In the genomic region with DNA sequence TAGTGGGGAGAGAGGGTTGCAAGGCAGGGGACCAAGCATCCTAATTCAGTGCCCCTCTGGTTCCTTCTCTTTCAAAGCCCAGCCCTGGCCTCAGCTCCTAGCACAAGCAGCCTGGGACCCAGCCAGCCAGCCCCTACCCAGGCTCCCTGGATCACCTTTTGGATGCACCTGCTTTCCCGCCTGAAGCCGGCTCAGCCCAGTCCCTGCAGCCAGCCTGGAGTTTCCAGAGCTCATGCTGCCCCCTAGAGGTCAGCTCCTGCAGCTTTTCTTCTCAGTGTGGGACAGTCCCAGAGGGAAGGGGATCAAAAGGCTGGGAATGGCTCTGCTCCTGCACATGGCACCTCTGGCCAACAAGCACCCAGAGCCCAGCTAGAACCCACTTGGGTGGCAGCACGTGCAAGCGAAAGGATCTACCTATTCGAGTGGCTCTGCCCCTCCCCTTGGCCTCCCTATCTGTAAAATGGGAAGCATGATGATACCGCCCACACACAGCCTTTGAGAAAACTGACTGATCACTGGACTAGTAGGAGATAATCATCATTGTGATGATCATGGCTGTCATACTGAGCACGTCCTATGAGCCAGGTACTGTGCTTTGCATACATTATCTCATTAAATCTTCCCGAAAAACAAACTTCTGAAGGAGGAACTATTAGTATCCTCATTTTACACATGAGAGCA, we compare ENCODE assay signal across 1 cellular context.
TF ChIP-seq lines count a peak whose summit lies in the region.

No MANE protein-coding gene starts in this region.

TF ChIP-seq in K562, 482 proteins besides CTCF, POLR2A, EP300 and RAD21 (continued from another document):
- TF ChIP-seq NFE2 (IDR thresholded peaks at IDR 0.05; ENCODE audit: low read depth) (no peak), RB1 (IDR thresholded peaks at IDR 0.05; ENCODE audit: low read depth) (peak; percentile 70), YBX1 (IDR thresholded peaks at IDR 0.05) (no peak), XRCC4 (IDR thresholded peaks at IDR 0.05; ENCODE audit: extremely low read depth, insufficient read depth, insufficient read length) (no peak), EWSR1 (IDR thresholded peaks at IDR 0.05; ENCODE audit: borderline replicate concordance, low read depth, partially characterized antibody) (no peak), ZFP36 (IDR thresholded peaks at IDR 0.05; ENCODE audit: low read depth, low read length, partially characterized antibody) (peak; percentile 10), MTA1 (IDR thresholded peaks at IDR 0.05; ENCODE audit: borderline replicate concordance) (no peak), EZH2 (IDR thresholded peaks at IDR 0.05; ENCODE audit: borderline replicate concordance, low read depth, low read length) (no peak), SMARCA5 (IDR thresholded peaks at IDR 0.05) (no peak), PTBP1 (IDR thresholded peaks at IDR 0.05; ENCODE audit: low read depth, low read length) (no peak), HOXB6 (CRISPR knock-in tag; IDR thresholded peaks at IDR 0.05; ENCODE audit: borderline replicate concordance) (no peak), SIRT6 (IDR thresholded peaks at IDR 0.05; ENCODE audit: low read depth, low read length) (no peak), ZNF12 (CRISPR knock-in tag; IDR thresholded peaks at IDR 0.05) (no peak), TRIM24 (IDR thresholded peaks at IDR 0.05) (no peak), STAG1 (CRISPR knock-in tag; IDR thresholded peaks at IDR 0.05; ENCODE audit: borderline replicate concordance) (peak; percentile 66; the same call in 1 of the 2 replicates), CC2D1A (IDR thresholded peaks at IDR 0.05) (peak; percentile 52; the same call in 1 of the 2 replicates), ZEB2 (IDR thresholded peaks at IDR 0.05) (no peak), RBM22 (IDR thresholded peaks at IDR 0.05; ENCODE audit: low read depth, low read length, poor library complexity, severe bottlenecking) (no peak), SIX5 (IDR thresholded peaks at IDR 0.05; ENCODE audit: borderline replicate concordance in 1 of 2, insufficient read depth in 1 of 2, low read depth in 1 of 2, low read length in 2 of 2) (no peak)
- TF ChIP-seq, protein P1, sequence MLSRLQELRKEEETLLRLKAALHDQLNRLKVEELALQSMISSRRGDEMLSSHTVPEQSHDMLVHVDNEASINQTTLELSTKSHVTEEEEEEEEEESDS (CRISPR knock-in tag; IDR thresholded peaks at IDR 0.05): no peak
- TF ChIP-seq, protein P2, sequence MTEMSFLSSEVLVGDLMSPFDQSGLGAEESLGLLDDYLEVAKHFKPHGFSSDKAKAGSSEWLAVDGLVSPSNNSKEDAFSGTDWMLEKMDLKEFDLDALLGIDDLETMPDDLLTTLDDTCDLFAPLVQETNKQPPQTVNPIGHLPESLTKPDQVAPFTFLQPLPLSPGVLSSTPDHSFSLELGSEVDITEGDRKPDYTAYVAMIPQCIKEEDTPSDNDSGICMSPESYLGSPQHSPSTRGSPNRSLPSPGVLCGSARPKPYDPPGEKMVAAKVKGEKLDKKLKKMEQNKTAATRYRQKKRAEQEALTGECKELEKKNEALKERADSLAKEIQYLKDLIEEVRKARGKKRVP (CRISPR knock-in tag; IDR thresholded peaks at IDR 0.05): no peak
- TF ChIP-seq, protein P3, sequence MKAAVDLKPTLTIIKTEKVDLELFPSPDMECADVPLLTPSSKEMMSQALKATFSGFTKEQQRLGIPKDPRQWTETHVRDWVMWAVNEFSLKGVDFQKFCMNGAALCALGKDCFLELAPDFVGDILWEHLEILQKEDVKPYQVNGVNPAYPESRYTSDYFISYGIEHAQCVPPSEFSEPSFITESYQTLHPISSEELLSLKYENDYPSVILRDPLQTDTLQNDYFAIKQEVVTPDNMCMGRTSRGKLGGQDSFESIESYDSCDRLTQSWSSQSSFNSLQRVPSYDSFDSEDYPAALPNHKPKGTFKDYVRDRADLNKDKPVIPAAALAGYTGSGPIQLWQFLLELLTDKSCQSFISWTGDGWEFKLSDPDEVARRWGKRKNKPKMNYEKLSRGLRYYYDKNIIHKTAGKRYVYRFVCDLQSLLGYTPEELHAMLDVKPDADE (conservative IDR thresholded peaks at IDR 0.05; ENCODE audit: control insufficient read depth, low read depth, low read length): no peak
- TF ChIP-seq, protein P4, sequence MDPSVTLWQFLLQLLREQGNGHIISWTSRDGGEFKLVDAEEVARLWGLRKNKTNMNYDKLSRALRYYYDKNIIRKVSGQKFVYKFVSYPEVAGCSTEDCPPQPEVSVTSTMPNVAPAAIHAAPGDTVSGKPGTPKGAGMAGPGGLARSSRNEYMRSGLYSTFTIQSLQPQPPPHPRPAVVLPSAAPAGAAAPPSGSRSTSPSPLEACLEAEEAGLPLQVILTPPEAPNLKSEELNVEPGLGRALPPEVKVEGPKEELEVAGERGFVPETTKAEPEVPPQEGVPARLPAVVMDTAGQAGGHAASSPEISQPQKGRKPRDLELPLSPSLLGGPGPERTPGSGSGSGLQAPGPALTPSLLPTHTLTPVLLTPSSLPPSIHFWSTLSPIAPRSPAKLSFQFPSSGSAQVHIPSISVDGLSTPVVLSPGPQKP (CRISPR knock-in tag; IDR thresholded peaks at IDR 0.05): no peak
